Comparison of ENCODE assay signal across 31 cellular contexts in the genomic region with DNA sequence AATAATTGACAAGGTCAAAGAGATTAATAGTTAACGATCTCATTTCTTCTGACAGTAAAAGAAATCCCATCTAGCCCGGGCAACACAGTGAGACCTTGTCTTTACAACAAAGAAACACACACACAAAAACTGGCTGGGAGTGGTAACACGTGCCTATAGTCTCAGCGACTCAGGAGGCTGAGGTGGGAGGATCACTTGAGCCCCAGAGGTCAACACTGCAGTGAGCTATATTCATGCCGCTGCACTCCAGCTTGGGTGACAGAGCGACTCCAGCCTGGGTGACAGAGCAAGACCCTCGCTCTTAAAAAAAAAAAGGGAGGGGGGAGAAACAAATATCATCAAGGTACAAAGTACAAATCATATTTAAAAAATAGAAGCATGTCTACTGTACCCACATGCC.
"Had no signal": no experiment of that assay in that cellular context is flagged by ENCODE, and none has a peak within 500 bp of the region (broad histone marks: within the 10 kb centered on the region; RNA-seq: fewer than 3 reads in every experiment).

No MANE protein-coding gene starts in this region.

- H3K27me3 Mint-ChIP-seq: activated CD4-positive, alpha-beta T cell treated with anti-CD3 and anti-CD28 coated beads, Interleukin-2, amount 10 ng/mL, durations not matched to agents 7 days and 5 days; activated CD8-positive, alpha-beta T cell treated with anti-CD3 and anti-CD28 coated beads for 36 hours; activated naive CD4-positive, alpha-beta T cell treated with anti-CD3 and anti-CD28 coated beads, Interleukin-2, amount 50 U/mL, for 24 hours; activated naive CD8-positive, alpha-beta T cell treated with anti-CD3 and anti-CD28 coated beads, Interleukin-2, amount 50 U/mL, for 24 hours had no signal

- FAIRE-seq: pancreas had no signal

- H3K36me3 Mint-ChIP-seq: activated naive CD4-positive, alpha-beta T cell treated with anti-CD3 and anti-CD28 coated beads, Interleukin-2, amount 50 U/mL, for 24 hours; natural killer cell treated with Interleukin-12 subunit alpha and Interleukin-12 subunit beta and Interleukin-15 and Interleukin-18, amount 100 ng/mL, for 72 hours; WTC11 had no signal

- H3K4me3 Mint-ChIP-seq: activated CD4-positive, alpha-beta T cell treated with anti-CD3 and anti-CD28 coated beads, Interleukin-2, amount 10 ng/mL, durations not matched to agents 7 days and 5 days; activated CD8-positive, alpha-beta T cell treated with anti-CD3 and anti-CD28 coated beads for 36 hours; activated naive CD4-positive, alpha-beta T cell treated with anti-CD3 and anti-CD28 coated beads, Interleukin-2, amount 50 U/mL, for 24 hours; activated naive CD8-positive, alpha-beta T cell treated with anti-CD3 and anti-CD28 coated beads, Interleukin-2, amount 50 U/mL, for 24 hours; natural killer cell treated with Interleukin-12 subunit alpha and Interleukin-12 subunit beta and Interleukin-15 and Interleukin-18, amount 100 ng/mL, for 72 hours had no signal

- H3K4me1 ChIP-seq: foreskin keratinocyte, heart left ventricle, psoas muscle, spleen, testis had no signal

- DNase-seq: activated CD4-positive, alpha-beta T cell treated with anti-CD3 and anti-CD28 coated beads for 1 hour; activated CD4-positive, alpha-beta T cell treated with anti-CD3 and anti-CD28 coated beads, Interleukin-2, amount 10 ng/mL, durations not matched to agents 7 days and 5 days; activated CD8-positive, alpha-beta T cell treated with anti-CD3 and anti-CD28 coated beads for 36 hours; activated naive CD8-positive, alpha-beta T cell treated with anti-CD3 and anti-CD28 coated beads, Interleukin-2, amount 50 U/mL, for 24 hours; activated T-cell treated with anti-CD3 and anti-CD28 coated beads, Interleukin-2, amount 50 U/mL, for 48 hours; amygdala; caudate nucleus; dermis blood vessel endothelial cell; effector CD4-positive, alpha-beta T cell; foreskin keratinocyte; heart left ventricle; hypothalamus; kidney glomerular epithelial cell; left ventricle myocardium inferior; mucosa of descending colon; pancreas; psoas muscle; right cardiac atrium; spleen; stimulated activated naive CD8-positive, alpha-beta T cell treated with anti-CD3 and anti-CD28 coated beads, Interleukin-15, Interleukin-2, amounts not matched to agents 100 U/mL and 50 U/mL, for 24 hours; T-helper 2 cell; testis; trophoblast cell; uterus had no signal

- H3K27ac ChIP-seq: esophagus muscularis mucosa, foreskin keratinocyte, heart left ventricle, left ventricle myocardium inferior, neutrophil, pancreas, psoas muscle, spleen, testis, uterus had no signal

- H3K9me3 ChIP-seq: esophagus muscularis mucosa, heart left ventricle, left ventricle myocardium inferior, mucosa of descending colon, neutrophil, pancreas, psoas muscle, spleen, testis, uterus had no signal

- H3K27ac Mint-ChIP-seq: activated CD4-positive, alpha-beta T cell treated with anti-CD3 and anti-CD28 coated beads, Interleukin-2, amount 10 ng/mL, durations not matched to agents 7 days and 5 days; activated CD8-positive, alpha-beta T cell treated with anti-CD3 and anti-CD28 coated beads for 36 hours; activated naive CD4-positive, alpha-beta T cell treated with anti-CD3 and anti-CD28 coated beads, Interleukin-2, amount 50 U/mL, for 24 hours; activated naive CD8-positive, alpha-beta T cell treated with anti-CD3 and anti-CD28 coated beads, Interleukin-2, amount 50 U/mL, for 24 hours; activated T-helper 2 cell treated with anti-CD3 and anti-CD28 coated beads, Interferon-gamma antibody, Interleukin-2, Interleukin-4, amounts not matched to agents 10 μg/mL and 5 μg/mL and 100 μg/mL, durations not matched to agents 14 hours and 24 hours and 36 hours; natural killer cell treated with Interleukin-12 subunit alpha and Interleukin-12 subunit beta and Interleukin-15 and Interleukin-18, amount 100 ng/mL, for 72 hours; WTC11 had no signal

- H3K4me1 Mint-ChIP-seq: activated CD4-positive, alpha-beta T cell treated with anti-CD3 and anti-CD28 coated beads, Interleukin-2, amount 10 ng/mL, durations not matched to agents 7 days and 5 days; activated naive CD4-positive, alpha-beta T cell treated with anti-CD3 and anti-CD28 coated beads, Interleukin-2, amount 50 U/mL, for 24 hours; activated naive CD8-positive, alpha-beta T cell treated with anti-CD3 and anti-CD28 coated beads, Interleukin-2, amount 50 U/mL, for 24 hours had no signal

- H3K9me3 Mint-ChIP-seq: activated CD4-positive, alpha-beta T cell treated with anti-CD3 and anti-CD28 coated beads, Interleukin-2, amount 10 ng/mL, durations not matched to agents 7 days and 5 days; activated CD8-positive, alpha-beta T cell treated with anti-CD3 and anti-CD28 coated beads for 36 hours; activated naive CD4-positive, alpha-beta T cell treated with anti-CD3 and anti-CD28 coated beads, Interleukin-2, amount 50 U/mL, for 24 hours; activated naive CD8-positive, alpha-beta T cell treated with anti-CD3 and anti-CD28 coated beads, Interleukin-2, amount 50 U/mL, for 24 hours; activated T-helper 2 cell treated with anti-CD3 and anti-CD28 coated beads, Interferon-gamma antibody, Interleukin-2, Interleukin-4, amounts not matched to agents 10 μg/mL and 5 μg/mL and 100 μg/mL, durations not matched to agents 14 hours and 24 hours and 36 hours; natural killer cell treated with Interleukin-12 subunit alpha and Interleukin-12 subunit beta and Interleukin-15 and Interleukin-18, amount 100 ng/mL, for 72 hours; WTC11 had no signal

- H3K36me3 ChIP-seq: esophagus muscularis mucosa, heart left ventricle, left ventricle myocardium inferior, neutrophil, pancreas, spleen, uterus had no signal

- H3K4me3 ChIP-seq: esophagus muscularis mucosa, heart left ventricle, left ventricle myocardium inferior, lung, mucosa of descending colon, pancreas, psoas muscle, spleen, testis, uterus had no signal

- H3K27me3 ChIP-seq: esophagus muscularis mucosa, foreskin keratinocyte, heart left ventricle, neutrophil, pancreas, spleen, testis, uterus had no signal
